8 cellular contexts compared by ENCODE assay signal in genomic region chr2:131105950-131106801, GRCh38. TPM values are rescaled to one million over a fixed set of nuclear protein-coding genes. Genes with fewer than 3 reads are reported as not detected.
A peak's percentile ranks its signal among the peaks of the same experiment; 100 is the strongest.
DNase-seq lines count a peak whose midpoint lies in the region; ATAC-seq and TF ChIP-seq lines count a peak whose summit lies in the region.

No MANE protein-coding gene starts in this region.

- H3K4me3 ChIP-seq in foreskin fibroblast (ENCODE audit: low read depth in 1 of 2, low read length in 2 of 2) (peak overlapping the region; percentile 74 to 89), neutrophil (ENCODE audit: low read depth in 1 of 2, low read length in 1 of 2) (peak overlapping the region; percentile 91 to 99), uterus (peak overlapping the region; percentile 72 to 76)

- no peaks in the 10 kb centered on the region for H3K27me3 Mint-ChIP-seq in activated CD4-positive, alpha-beta T cell treated with anti-CD3 and anti-CD28 coated beads for 36 hours
- no peaks in the 10 kb centered on the region for H3K27me3 Mint-ChIP-seq in activated T-cell treated with anti-CD3 and anti-CD28 coated beads, Interleukin-2, amount 50 U/mL, for 24 hours

- peaks cover 22 to 23% of the 10 kb centered on the region in 2 experiments for H3K4me1 ChIP-seq in neutrophil (ENCODE audit: control insufficient read depth in 1 of 2, insufficient read depth in 1 of 2, low read depth in 1 of 2, low read length in 1 of 2)
- H3K4me1 ChIP-seq in uterus = peaks cover 0 to 7% of the 10 kb centered on the region in 2 donors

- H3K36me3 Mint-ChIP-seq in activated CD4-positive, alpha-beta T cell treated with anti-CD3 and anti-CD28 coated beads for 36 hours (ENCODE audit: low read depth) = peaks cover 27% of the 10 kb centered on the region
- H3K36me3 Mint-ChIP-seq in activated T-cell treated with anti-CD3 and anti-CD28 coated beads, Interleukin-2, amount 50 U/mL, for 24 hours (ENCODE audit: low read depth) = peaks cover 47% of the 10 kb centered on the region

- TF ChIP-seq CTCF in foreskin fibroblast (IDR thresholded peaks at IDR 0.05; ENCODE audit: low read depth, low read length) (no peak), neutrophil (IDR thresholded peaks at IDR 0.05) (no peak), uterus (IDR thresholded peaks at IDR 0.05) (no peak)

- CTCF ChIA-PET in activated CD4-positive, alpha-beta T cell treated with anti-CD3 and anti-CD28 coated beads for 36 hours (lab: Charles Lee) = interaction anchor here (0.9 to 1.5 kb wide), 2 partner anchors 10 to 27 kb away, joined by 3 to 4 read pairs; no protein-coding TSS in a partner anchor

- POLR2A ChIA-PET in activated CD4-positive, alpha-beta T cell treated with anti-CD3 and anti-CD28 coated beads for 36 hours (lab: Charles Lee) = interaction anchor here (0.8 kb wide), 1 partner anchor 13 kb away, joined by 5 read pairs; the partner anchor contains the start of gene FAM168B

- peak overlapping the region; percentile 98 for H3K4me3 Mint-ChIP-seq in activated CD4-positive, alpha-beta T cell treated with anti-CD3 and anti-CD28 coated beads for 36 hours
- peak overlapping the region; percentile 86 for H3K4me3 Mint-ChIP-seq in activated T-cell treated with anti-CD3 and anti-CD28 coated beads, Interleukin-2, amount 50 U/mL, for 24 hours

- H3K27ac ChIP-seq in neutrophil (peak overlapping the region; percentile 89), uterus (peak overlapping the region; percentile 79 to 86)

- intact Hi-C loops in activated CD4-positive, alpha-beta T cell treated with anti-CD3 and anti-CD28 coated beads for 36 hours (cut with DNase I, micrococcal nuclease) = loop anchor here (1.0 to 2.0 kb wide), 4 partner anchors 13 to 575 kb away; partner anchors contain the start of genes MZT2A (in 2 of the 2) and FAM168B (in 1 of the 2)
- intact Hi-C loops in uterus (cut with DNase I; ENCODE audit: low total_unique reads) = loop anchor here (10.0 kb wide), 1 partner anchor 741 kb away; no protein-coding TSS in a partner anchor

- TF ChIP-seq POLR2A in uterus (IDR thresholded peaks at IDR 0.05) = no peak

- H3K27me3 ChIP-seq in neutrophil (no peaks in the 10 kb centered on the region), uterus (no peaks in the 10 kb centered on the region)

- peak; percentile 63 for DNase-seq in activated CD4-positive, alpha-beta T cell treated with anti-CD3 and anti-CD28 coated beads for 36 hours
- no peak for DNase-seq in activated CD4-positive, alpha-beta T cell treated with anti-CD3 and anti-CD28 coated beads for 1 hour
- peak; percentile 28 for DNase-seq in NCI-H2196 (lab: John Stamatoyannopoulos, UW; ENCODE audit: unreplicated experiment)
- DNase-seq in activated T-cell treated with anti-CD3 and anti-CD28 coated beads, Interleukin-2, amount 50 U/mL, for 24 hours = no peak
- peak; percentile 64 to 78 for DNase-seq in foreskin fibroblast
- no peak for DNase-seq in uterus

- peak; percentile 33 for ATAC-seq in activated CD4-positive, alpha-beta T cell treated with anti-CD3 and anti-CD28 coated beads for 36 hours
- peak; percentile 44 for ATAC-seq in HG02642 (IDR thresholded peaks at IDR 0.05; ENCODE audit: poor library complexity, unreplicated experiment)

- H3K36me3 ChIP-seq in neutrophil (peaks cover 11% of the 10 kb centered on the region), uterus (no peaks in the 10 kb centered on the region)

- peaks cover 52% of the 10 kb centered on the region for H3K4me1 Mint-ChIP-seq in activated CD4-positive, alpha-beta T cell treated with anti-CD3 and anti-CD28 coated beads for 36 hours
- peaks cover 62% of the 10 kb centered on the region for H3K4me1 Mint-ChIP-seq in activated T-cell treated with anti-CD3 and anti-CD28 coated beads, Interleukin-2, amount 50 U/mL, for 24 hours (ENCODE audit: low read depth)

- H3K9me3 Mint-ChIP-seq in activated CD4-positive, alpha-beta T cell treated with anti-CD3 and anti-CD28 coated beads for 36 hours (ENCODE audit: low read depth) = no peaks in the 10 kb centered on the region
- no peaks in the 10 kb centered on the region for H3K9me3 Mint-ChIP-seq in activated T-cell treated with anti-CD3 and anti-CD28 coated beads, Interleukin-2, amount 50 U/mL, for 24 hours

- peak overlapping the region; percentile 99 for H3K27ac Mint-ChIP-seq in activated CD4-positive, alpha-beta T cell treated with anti-CD3 and anti-CD28 coated beads for 36 hours
- peak overlapping the region; percentile 95 for H3K27ac Mint-ChIP-seq in activated T-cell treated with anti-CD3 and anti-CD28 coated beads, Interleukin-2, amount 50 U/mL, for 24 hours

- H3K9me3 ChIP-seq in neutrophil (no peaks in the 10 kb centered on the region), uterus (no peaks in the 10 kb centered on the region)

RNA-seq across cellular contexts. Expression of gene PLEKHB2, which starts 1.0 kb away (rescaled TPM):
- 10 to 100 TPM; 39.9 to 42.4 TPM for total RNA-seq in activated CD4-positive, alpha-beta T cell treated with anti-CD3 and anti-CD28 coated beads for 36 hours
- total RNA-seq in uterus = 10 to 100 TPM; 11.8 to 58.9 (median 17.9) TPM

RNA-seq across cellular contexts. Expression of gene FAM168B, which starts 12.9 kb away (rescaled TPM):
- total RNA-seq in activated CD4-positive, alpha-beta T cell treated with anti-CD3 and anti-CD28 coated beads for 36 hours = 10 to 100 TPM; 59.8 to 74.7 TPM
- total RNA-seq in uterus = 100 to 1,000 TPM in 3 of 4 donors, 10 to 100 TPM in 1; 50.0 to 194 (median 104) TPM

Comparison
In these comparisons a context has a peak if more than half of its experiments do, and no peak if none do; other contexts are left out.
1. DNase-seq: peak in activated CD4-positive, alpha-beta T cell treated with anti-CD3 and anti-CD28 coated beads for 36 hours (single experiment), NCI-H2196 (single experiment) and foreskin fibroblast (2 of 2); none in activated CD4-positive, alpha-beta T cell treated with anti-CD3 and anti-CD28 coated beads for 1 hour (single experiment), activated T-cell treated with anti-CD3 and anti-CD28 coated beads, Interleukin-2, amount 50 U/mL, for 24 hours (single experiment) and uterus (0 of 2).
2. Peak in every context shown above with its lines, with median percentiles within 50 percentile points of each other: H3K4me3 ChIP-seq.